Comparison of ENCODE assay signal across 8 cellular contexts in genomic region chr5:75717082-75717922, GRCh38. TPM values are rescaled to one million over a fixed set of nuclear protein-coding genes. Genes with fewer than 3 reads are reported as not detected.
DNase-seq lines count a peak whose midpoint lies in the region; ATAC-seq and TF ChIP-seq lines count a peak whose summit lies in the region.

A gene with protein sequence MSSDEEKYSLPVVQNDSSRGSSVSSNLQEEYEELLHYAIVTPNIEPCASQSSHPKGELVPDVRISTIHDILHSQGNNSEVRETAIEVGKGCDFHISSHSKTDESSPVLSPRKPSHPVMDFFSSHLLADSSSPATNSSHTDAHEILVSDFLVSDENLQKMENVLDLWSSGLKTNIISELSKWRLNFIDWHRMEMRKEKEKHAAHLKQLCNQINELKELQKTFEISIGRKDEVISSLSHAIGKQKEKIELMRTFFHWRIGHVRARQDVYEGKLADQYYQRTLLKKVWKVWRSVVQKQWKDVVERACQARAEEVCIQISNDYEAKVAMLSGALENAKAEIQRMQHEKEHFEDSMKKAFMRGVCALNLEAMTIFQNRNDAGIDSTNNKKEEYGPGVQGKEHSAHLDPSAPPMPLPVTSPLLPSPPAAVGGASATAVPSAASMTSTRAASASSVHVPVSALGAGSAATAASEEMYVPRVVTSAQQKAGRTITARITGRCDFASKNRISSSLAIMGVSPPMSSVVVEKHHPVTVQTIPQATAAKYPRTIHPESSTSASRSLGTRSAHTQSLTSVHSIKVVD (minus strand): TSS chr5:75717437. CDS start chr5:75712937, 4,500 bp downstream.

- H3K27ac ChIP-seq in spleen, result peak within 1 kb of the TSS; percentile 79 to 97 (median 94)

- peaks cover 12 to 55% (median 32%) of the 10 kb centered on the region in 6 donors for H3K4me1 ChIP-seq in spleen

- WGBS in spleen, 5 donors, result 10 to 15% (median 12%) methylated on average over 39 to 51 of the region's 51 CpGs

- peak within 1 kb of the TSS; percentile 86 for H3K4me3 ChIP-seq in AG09309 (ENCODE audit: control insufficient read depth, low read depth, low read length)
- peak within 1 kb of the TSS; percentile 80 to 97 (median 91) for H3K4me3 ChIP-seq in spleen

- H3K36me3 ChIP-seq in spleen, result peaks cover 0 to 26% (median 11%) of the 10 kb centered on the region in 6 donors

- H3K9me3 ChIP-seq in spleen, result no peaks in the 10 kb centered on the region

- H3K4me3 Mint-ChIP-seq in central memory CD8-positive, alpha-beta T cell, result peak within 1 kb of the TSS; percentile 99

- ATAC-seq in GM19025 (IDR thresholded peaks at IDR 0.05; ENCODE audit: low read depth, unreplicated experiment) (peak; percentile 93), HG03342 (IDR thresholded peaks at IDR 0.05; ENCODE audit: unreplicated experiment) (peak; percentile 94)
- peak; percentile 95 for ATAC-seq in central memory CD8-positive, alpha-beta T cell (replicated peaks; ENCODE audit: extremely low read depth, poor library complexity, severe bottlenecking)

- H3K27me3 Mint-ChIP-seq in central memory CD8-positive, alpha-beta T cell, result no peaks in the 10 kb centered on the region

- TF ChIP-seq POLR2A in spleen (IDR thresholded peaks at IDR 0.05), result peak in 1 of 3 donors; percentile 55

- no peaks in the 10 kb centered on the region for H3K9me3 Mint-ChIP-seq in central memory CD8-positive, alpha-beta T cell

- no peaks in the 10 kb centered on the region for H3K27me3 ChIP-seq in spleen (replicated peaks in 1 of 7)

- DNase-seq in AG09309 (ENCODE audit: low read depth), result peak; percentile 79
- DNase-seq in NCI-H446 (lab: John Stamatoyannopoulos, UW), result peak; percentile 93 to 98
- DNase-seq in activated CD4-positive, CD25-positive, alpha-beta regulatory T cell treated with anti-CD3 and anti-CD28 coated beads, Interleukin-2, amount 50 U/mL, for 16 hours (ENCODE audit: low read depth, low spot score), result peak; percentile 98
- DNase-seq in central memory CD8-positive, alpha-beta T cell (ENCODE audit: low spot score in 2 of 2), result peak; percentile 98 to 99
- DNase-seq in inferior parietal cortex (ENCODE audit: extremely low spot score), result peak; percentile 96
- DNase-seq in spleen, result peak; percentile 98

- peak within 1 kb of the TSS; percentile 97 for H3K27ac Mint-ChIP-seq in central memory CD8-positive, alpha-beta T cell (ENCODE audit: low read depth)

- H3K4me1 Mint-ChIP-seq in central memory CD8-positive, alpha-beta T cell, result peaks cover 39% of the 10 kb centered on the region

- TF ChIP-seq CTCF in AG09309 (IDR thresholded peaks at IDR 0.05; ENCODE audit: control insufficient read depth, insufficient read depth, low read depth, low read length, missing control alignments) (no peak), spleen (IDR thresholded peaks at IDR 0.05 in 8 of 11, conservative IDR thresholded peaks at IDR 0.05 in 3 of 11) (peak in 4 of 11 experiments; percentile 9 to 50 (median 32))

- intact Hi-C loops in spleen (cut with DNase I; ENCODE audit: low total_unique reads), result no loop called here

- H3K36me3 Mint-ChIP-seq in central memory CD8-positive, alpha-beta T cell (ENCODE audit: insufficient read depth), result peaks cover 16% of the 10 kb centered on the region

RNA-seq across cellular contexts. Expression of the gene that starts here (rescaled TPM):
- total RNA-seq in spleen, result 10 to 100 TPM; 11.8 to 36.0 (median 17.4) TPM
- polyA plus RNA-seq in spleen, result 10 to 100 TPM; 11.2 to 15.4 (median 13.8) TPM

Comparison
In these comparisons a context has a peak if more than half of its experiments do, and no peak if none do; other contexts are left out.
1. Peak in every context shown above with its lines: DNase-seq, ATAC-seq, H3K4me3 ChIP-seq and H3K27ac ChIP-seq.